In genomic region chr19:9931629-9932028, GRCh38 we compare ENCODE assay signal across 19 cellular contexts.
"Had no signal": no experiment of that assay in that cellular context is flagged by ENCODE, and none has a peak within 500 bp of the region (broad histone marks: within the 10 kb centered on the region; RNA-seq: fewer than 3 reads in every experiment).

No MANE protein-coding gene starts in this region.

- H3K4me3 Mint-ChIP-seq: dendritic cell treated with granulocyte-macrophage colony-stimulating factor and Interleukin-4, amounts not matched to agents 40 ng/mL and 50 ng/mL, for 4 days; effector memory CD8-positive, alpha-beta T cell; endodermal cell; mesothelial cell of epicardium; naive B cell had no signal

- FAIRE-seq: endometrium, islet of Langerhans had no signal

- H3K4me3 ChIP-seq: colonic mucosa, esophagus squamous epithelium, gastrocnemius medialis, heart right ventricle, left lung, lower lobe of right lung, mucosa of descending colon had no signal

- H3K27ac ChIP-seq: colonic mucosa, epithelial cell of prostate, esophagus squamous epithelium, gastrocnemius medialis, heart right ventricle, left lung, lower lobe of right lung had no signal

- H3K9me3 Mint-ChIP-seq: dendritic cell treated with granulocyte-macrophage colony-stimulating factor and Interleukin-4, amounts not matched to agents 40 ng/mL and 50 ng/mL, for 4 days; effector memory CD8-positive, alpha-beta T cell; endodermal cell; mesothelial cell of epicardium had no signal

- H3K27ac Mint-ChIP-seq: dendritic cell treated with granulocyte-macrophage colony-stimulating factor and Interleukin-4, amounts not matched to agents 40 ng/mL and 50 ng/mL, for 4 days; effector memory CD8-positive, alpha-beta T cell; endodermal cell; mesothelial cell of epicardium had no signal

- H3K9me3 ChIP-seq: colonic mucosa, esophagus squamous epithelium, gastrocnemius medialis, heart right ventricle, left lung, lower lobe of right lung, mucosa of descending colon had no signal

- H3K36me3 ChIP-seq: colonic mucosa, esophagus squamous epithelium, gastrocnemius medialis, heart right ventricle, left lung, lower lobe of right lung had no signal

- H3K4me1 ChIP-seq: colonic mucosa had no signal

- DNase-seq: cortex of kidney, esophagus squamous epithelium, gastrocnemius medialis, glutamatergic neuron, left cardiac atrium, left lung, left ventricle myocardium superior, lower lobe of right lung had no signal
